Comparison of ENCODE assay signal across 11 cellular contexts in genomic region chr1:26127235-26128163, GRCh38. TPM values are rescaled to one million over a fixed set of nuclear protein-coding genes. Genes with fewer than 3 reads are reported as not detected.
A peak's percentile ranks its signal among the peaks of the same experiment; 100 is the strongest.
DNase-seq lines count a peak whose midpoint lies in the region; ATAC-seq, FAIRE-seq and TF ChIP-seq lines count a peak whose summit lies in the region.
"Had no signal": no experiment of that assay in that cellular context is flagged by ENCODE, and none has a peak within 500 bp of the region (broad histone marks: within the 10 kb centered on the region; RNA-seq: fewer than 3 reads in every experiment).

No MANE protein-coding gene starts in this region.

- dilution Hi-C loops in keratinocyte (cut with MboI; ENCODE audit: extremely low pct_ligation_motif_present, low sequenced_read_pairs), result no loop called here

- H3K27me3 Mint-ChIP-seq in activated naive CD4-positive, alpha-beta T cell treated with anti-CD3 and anti-CD28 coated beads for 36 hours (ENCODE audit: low read depth), result no peaks in the 10 kb centered on the region
- peaks cover 2% of the 10 kb centered on the region for H3K27me3 Mint-ChIP-seq in activated CD8-positive, alpha-beta T cell treated with anti-CD3 and anti-CD28 coated beads for 36 hours

- H3K4me1 ChIP-seq in keratinocyte (ENCODE audit: control insufficient read depth, extremely low read depth, insufficient read depth, low read length), result peaks cover 36% of the 10 kb centered on the region
- peaks cover 43 to 74% of the 10 kb centered on the region in 2 donors for H3K4me1 ChIP-seq in thyroid gland

- no peak for ATAC-seq in activated CD8-positive, alpha-beta T cell treated with anti-CD3 and anti-CD28 coated beads for 36 hours

- in situ Hi-C loops in G401 (cut with HindIII; ENCODE audit: low sequenced_read_pairs) (no loop called here), brain microvascular endothelial cell (cut with HindIII; ENCODE audit: low pct_ligation_motif_present, low sequenced_read_pairs) (no loop called here)

- 77 to 80% methylated on average over 13 of the region's 13 CpGs for WGBS in thyroid gland, 2 donors

- no peaks in the 10 kb centered on the region for H3K9me3 ChIP-seq in keratinocyte (ENCODE audit: control insufficient read depth, low read depth, low read length)
- H3K9me3 ChIP-seq in thyroid gland, result no peaks in the 10 kb centered on the region

- H3K9me3 Mint-ChIP-seq in activated naive CD4-positive, alpha-beta T cell treated with anti-CD3 and anti-CD28 coated beads for 36 hours, result no peaks in the 10 kb centered on the region
- H3K9me3 Mint-ChIP-seq in activated CD8-positive, alpha-beta T cell treated with anti-CD3 and anti-CD28 coated beads for 36 hours, result no peaks in the 10 kb centered on the region

- peaks cover 60% of the 10 kb centered on the region for H3K4me1 Mint-ChIP-seq in activated naive CD4-positive, alpha-beta T cell treated with anti-CD3 and anti-CD28 coated beads for 36 hours (ENCODE audit: low read depth)
- H3K4me1 Mint-ChIP-seq in activated CD8-positive, alpha-beta T cell treated with anti-CD3 and anti-CD28 coated beads for 36 hours (ENCODE audit: low read depth), result peaks cover 45% of the 10 kb centered on the region

- H3K27ac Mint-ChIP-seq in activated naive CD4-positive, alpha-beta T cell treated with anti-CD3 and anti-CD28 coated beads for 36 hours, result peak overlapping the region; percentile 95
- peak overlapping the region; percentile 91 for H3K27ac Mint-ChIP-seq in activated CD8-positive, alpha-beta T cell treated with anti-CD3 and anti-CD28 coated beads for 36 hours

- H3K27me3 ChIP-seq in keratinocyte (ENCODE audit: control insufficient read depth, extremely low read depth, insufficient read depth, low read length) (no peaks in the 10 kb centered on the region), thyroid gland (no peaks in the 10 kb centered on the region), brain microvascular endothelial cell (replicated peaks) (no peaks in the 10 kb centered on the region)

- POLR2A ChIA-PET in activated CD8-positive, alpha-beta T cell treated with anti-CD3 and anti-CD28 coated beads for 36 hours (lab: Charles Lee), result interaction anchor here (0.6 to 2.7 kb wide), 9 partner anchors 11 to 1924 kb away, joined by 3 to 23 read pairs (median 4); partner anchors contain the start of gene PDIK1L

- H3K79me2 ChIP-seq in keratinocyte (ENCODE audit: control insufficient read depth, insufficient read depth, low read length), result no peaks in the 10 kb centered on the region

- H2AFZ ChIP-seq in keratinocyte (ENCODE audit: control insufficient read depth, low read length), result peak overlapping the region; percentile 59

- H3K9ac ChIP-seq in keratinocyte (ENCODE audit: control insufficient read depth, extremely low read depth, insufficient read depth, low read length), result peak overlapping the region; percentile 55

- H4K20me1 ChIP-seq in keratinocyte (ENCODE audit: control insufficient read depth, extremely low read depth, insufficient read depth, low read length), result no peaks in the 10 kb centered on the region

- peak overlapping the region; percentile 67 for H3K4me3 Mint-ChIP-seq in activated naive CD4-positive, alpha-beta T cell treated with anti-CD3 and anti-CD28 coated beads for 36 hours
- peak overlapping the region; percentile 71 for H3K4me3 Mint-ChIP-seq in activated CD8-positive, alpha-beta T cell treated with anti-CD3 and anti-CD28 coated beads for 36 hours

- FAIRE-seq in keratinocyte (lab: Jason Lieb, UNC), result peak; percentile 75

- peak overlapping the region; percentile 49 for H3K4me2 ChIP-seq in keratinocyte (ENCODE audit: control insufficient read depth, extremely low read depth, insufficient read depth, low read depth, low read length)

- H3K4me3 ChIP-seq in keratinocyte (ENCODE audit: control insufficient read depth in 2 of 3, extremely low read depth in 1 of 3, insufficient read depth in 2 of 3, low read depth in 1 of 3, low read length in 3 of 3), result peak overlapping the region in 2 of 3 experiments; percentile 36 to 47
- no peak overlapping the region for H3K4me3 ChIP-seq in thyroid gland (replicated peaks in 1 of 3)
- H3K4me3 ChIP-seq in brain microvascular endothelial cell (ENCODE audit: low read depth, low read length), result no peak overlapping the region

- TF ChIP-seq CTCF in activated CD8-positive, alpha-beta T cell treated with anti-CD3 and anti-CD28 coated beads for 36 hours (IDR thresholded peaks at IDR 0.05), result no peak
- TF ChIP-seq CTCF in keratinocyte (optimal IDR thresholded peaks at IDR 0.05 in 1 of 3, IDR thresholded peaks at IDR 0.05 in 1 of 3, conservative IDR thresholded peaks at IDR 0.05 in 1 of 3; ENCODE audit: extremely low read depth in 1 of 3, insufficient read depth in 2 of 3, low read length in 3 of 3) (no peak), thyroid gland (IDR thresholded peaks at IDR 0.05) (no peak), brain microvascular endothelial cell (IDR thresholded peaks at IDR 0.05; ENCODE audit: low read depth, low read length, missing control alignments) (no peak)

- intact Hi-C loops in activated naive CD4-positive, alpha-beta T cell treated with anti-CD3 and anti-CD28 coated beads for 36 hours (cut with micrococcal nuclease), result loop anchor here (2.0 to 10.0 kb wide), 6 partner anchors 17 to 893 kb away; partner anchors contain the start of genes HMGN2, SH3BGRL3, SYF2 and UBXN11
- intact Hi-C loops in activated CD8-positive, alpha-beta T cell treated with anti-CD3 and anti-CD28 coated beads for 36 hours (cut with micrococcal nuclease), result no loop called here
- intact Hi-C loops in thyroid gland (cut with DNase I), result no loop called here

- no peak for TF ChIP-seq POLR2A in thyroid gland (IDR thresholded peaks at IDR 0.05)

- CTCF ChIA-PET in activated naive CD4-positive, alpha-beta T cell treated with anti-CD3 and anti-CD28 coated beads for 36 hours (lab: Charles Lee), result interaction anchor here (1.0 to 5.2 kb wide), 7 partner anchors 12 to 290 kb away, joined by 3 to 51 read pairs (median 6); partner anchors contain the start of genes CEP85 and PDIK1L
- CTCF ChIA-PET in activated CD8-positive, alpha-beta T cell treated with anti-CD3 and anti-CD28 coated beads for 36 hours (lab: Charles Lee), result interaction anchor here (1.0 to 13.9 kb wide), 7 partner anchors 12 to 107 kb away, joined by 3 to 164 read pairs (median 4); partner anchors contain the start of gene CEP85

- H3K27ac ChIP-seq in keratinocyte (ENCODE audit: control insufficient read depth, insufficient read depth, low read length) (peak overlapping the region; percentile 77), thyroid gland (peak overlapping the region; percentile 69 to 76 (median 70)), brain microvascular endothelial cell (no peak overlapping the region)

- H3K9me1 ChIP-seq in keratinocyte (ENCODE audit: control insufficient read depth, extremely low read depth, insufficient read depth, low read length), result no peaks in the 10 kb centered on the region

- no peaks in the 10 kb centered on the region for H3K36me3 Mint-ChIP-seq in activated naive CD4-positive, alpha-beta T cell treated with anti-CD3 and anti-CD28 coated beads for 36 hours (ENCODE audit: low read depth)
- peaks cover 7% of the 10 kb centered on the region for H3K36me3 Mint-ChIP-seq in activated CD8-positive, alpha-beta T cell treated with anti-CD3 and anti-CD28 coated beads for 36 hours (ENCODE audit: low read depth)

- peak; percentile 70 for DNase-seq in activated naive CD4-positive, alpha-beta T cell treated with anti-CD3 and anti-CD28 coated beads for 36 hours
- DNase-seq in activated naive CD4-positive, alpha-beta T cell (lab: John Stamatoyannopoulos, UW), result no peak
- no peak for DNase-seq in activated CD8-positive, alpha-beta T cell treated with anti-CD3 and anti-CD28 coated beads for 36 hours
- DNase-seq in keratinocyte (ENCODE audit: low read depth, low spot score) (no peak), thyroid gland (no peak), LoVo (ENCODE audit: low spot score) (no peak), G401 (ENCODE audit: low spot score) (no peak), brain microvascular endothelial cell (no peak)
- DNase-seq: activated CD8-positive, alpha-beta memory T cell treated with anti-CD3 and anti-CD28 coated beads, Interleukin-2, amount 50 U/mL, for 48 hours had no signal

- H3K36me3 ChIP-seq in keratinocyte (ENCODE audit: control insufficient read depth in 2 of 2, extremely low read depth in 1 of 2, insufficient read depth in 2 of 2, low read length in 2 of 2), result no peaks in the 10 kb centered on the region
- H3K36me3 ChIP-seq in thyroid gland, result no peaks in the 10 kb centered on the region
- H3K36me3 ChIP-seq in brain microvascular endothelial cell (replicated peaks), result no peaks in the 10 kb centered on the region

RNA-seq across cellular contexts. Expression of gene PDIK1L, which starts 15.9 kb away (rescaled TPM):
- total RNA-seq in activated naive CD4-positive, alpha-beta T cell treated with anti-CD3 and anti-CD28 coated beads for 36 hours, result 10 to 100 TPM; 20.5 to 21.4 TPM
- total RNA-seq in activated CD8-positive, alpha-beta T cell treated with anti-CD3 and anti-CD28 coated beads for 36 hours, result 10 to 100 TPM; 11.7 to 13.4 TPM
- 1.1 to 2.8 TPM (median 1.6 TPM) in 3 replicates for polyA plus RNA-seq in keratinocyte
- polyA plus RNA-seq in keratinocyte (2011; ENCODE audit: low read depth), result 0.67 TPM
- polyA plus RNA-seq in keratinocyte (2011; cell fraction: cytosol; rRNA removed), result 0.84 and 1.6 TPM in 2 replicates
- polyA plus RNA-seq in keratinocyte (2011; cell fraction: nucleus; rRNA removed), result 1.3 and 2.1 TPM in 2 replicates
- polyA plus RNA-seq in keratinocyte (2012; ENCODE audit: low replicate concordance), result 1.8 and 2.7 TPM in 2 replicates
- polyA minus RNA-seq in keratinocyte, result 1.5 to 3.4 TPM (median 1.7 TPM) in 3 replicates
- 1.3 TPM for polyA minus RNA-seq in keratinocyte (2011; cell fraction: cytosol; rRNA and poly(A)+ RNA removed)
- polyA minus RNA-seq in keratinocyte (2011; cell fraction: nucleus; rRNA and poly(A)+ RNA removed), result 1.1 and 2.3 TPM in 2 replicates
- total RNA-seq in thyroid gland, result 10 to 100 TPM; 24.2 to 39.0 (median 25.5) TPM
- 5.4 and 7.1 TPM in 2 replicates for total RNA-seq in G401 (2014; rRNA removed; shearing (Covaris generic))

RNA-seq across cellular contexts. Expression of gene FAM110D, which starts 31.4 kb away (rescaled TPM):
- under 1 TPM in 1 of 2 experiments, not detected in 1; 0.07 TPM for total RNA-seq in activated naive CD4-positive, alpha-beta T cell treated with anti-CD3 and anti-CD28 coated beads for 36 hours
- total RNA-seq in activated CD8-positive, alpha-beta T cell treated with anti-CD3 and anti-CD28 coated beads for 36 hours, result not detected
- polyA plus RNA-seq in keratinocyte, result not detected in 3 replicates
- not detected for polyA plus RNA-seq in keratinocyte (2011; ENCODE audit: low read depth)
- polyA plus RNA-seq in keratinocyte (2011; cell fraction: cytosol; rRNA removed), result not detected in 2 replicates
- not detected in 2 replicates for polyA plus RNA-seq in keratinocyte (2011; cell fraction: nucleus; rRNA removed)
- not detected in 2 replicates for polyA plus RNA-seq in keratinocyte (2012; ENCODE audit: low replicate concordance)
- not detected in 3 replicates for polyA minus RNA-seq in keratinocyte
- not detected for polyA minus RNA-seq in keratinocyte (2011; cell fraction: cytosol; rRNA and poly(A)+ RNA removed)
- not detected in 2 replicates for polyA minus RNA-seq in keratinocyte (2011; cell fraction: nucleus; rRNA and poly(A)+ RNA removed)
- 10 to 100 TPM in 1 of 4 donors, 1 to 10 TPM in 3; 3.5 to 15.6 (median 6.8) TPM for total RNA-seq in thyroid gland
- 3.5 and 5.1 TPM in 2 replicates for total RNA-seq in G401 (2014; rRNA removed; shearing (Covaris generic))
- total RNA-seq: fibroblast of lung, myocyte had no signal
- polyA plus RNA-seq: fibroblast of lung had no signal

RNA-seq across cellular contexts. Expression of gene C1orf232, which starts 41.3 kb away (rescaled TPM):
- total RNA-seq in activated naive CD4-positive, alpha-beta T cell treated with anti-CD3 and anti-CD28 coated beads for 36 hours, result not detected
- total RNA-seq in activated CD8-positive, alpha-beta T cell treated with anti-CD3 and anti-CD28 coated beads for 36 hours, result not detected
- not detected in 3 replicates for polyA plus RNA-seq in keratinocyte
- polyA plus RNA-seq in keratinocyte (2011; ENCODE audit: low read depth), result not detected
- not detected in 2 replicates for polyA plus RNA-seq in keratinocyte (2011; cell fraction: cytosol; rRNA removed)
- not detected in 2 replicates for polyA plus RNA-seq in keratinocyte (2011; cell fraction: nucleus; rRNA removed)
- polyA plus RNA-seq in keratinocyte (2012; ENCODE audit: low replicate concordance), result not detected in 2 replicates
- not detected in 3 replicates for polyA minus RNA-seq in keratinocyte
- polyA minus RNA-seq in keratinocyte (2011; cell fraction: cytosol; rRNA and poly(A)+ RNA removed), result not detected
- not detected in 2 replicates for polyA minus RNA-seq in keratinocyte (2011; cell fraction: nucleus; rRNA and poly(A)+ RNA removed)
- total RNA-seq in thyroid gland, result not detected
- not detected in 2 replicates for total RNA-seq in G401 (2014; rRNA removed; shearing (Covaris generic))
- total RNA-seq: fibroblast of lung, myocyte had no signal
- polyA plus RNA-seq: fibroblast of lung had no signal

RNA-seq across cellular contexts. Expression of gene ZNF593, which starts 42.2 kb away (rescaled TPM):
- total RNA-seq in activated naive CD4-positive, alpha-beta T cell treated with anti-CD3 and anti-CD28 coated beads for 36 hours, result 10 to 100 TPM; 24.0 to 26.8 TPM
- 10 to 100 TPM; 40.9 to 41.1 TPM for total RNA-seq in activated CD8-positive, alpha-beta T cell treated with anti-CD3 and anti-CD28 coated beads for 36 hours
- polyA plus RNA-seq in keratinocyte, result 26.0 to 45.2 TPM (median 28.1 TPM) in 3 replicates
- 18.9 TPM for polyA plus RNA-seq in keratinocyte (2011; ENCODE audit: low read depth)
- 19.4 and 62.7 TPM in 2 replicates for polyA plus RNA-seq in keratinocyte (2011; cell fraction: cytosol; rRNA removed)
- 15.8 and 20.9 TPM in 2 replicates for polyA plus RNA-seq in keratinocyte (2011; cell fraction: nucleus; rRNA removed)
- 34.1 and 57.9 TPM in 2 replicates for polyA plus RNA-seq in keratinocyte (2012; ENCODE audit: low replicate concordance)
- 4.8 to 9.7 TPM (median 6.7 TPM) in 3 replicates for polyA minus RNA-seq in keratinocyte
- polyA minus RNA-seq in keratinocyte (2011; cell fraction: cytosol; rRNA and poly(A)+ RNA removed), result 38.4 TPM
- polyA minus RNA-seq in keratinocyte (2011; cell fraction: nucleus; rRNA and poly(A)+ RNA removed), result 7.1 and 7.9 TPM in 2 replicates
- total RNA-seq in thyroid gland, result 10 to 100 TPM; 18.3 to 65.8 (median 27.3) TPM
- total RNA-seq in G401 (2014; rRNA removed; shearing (Covaris generic)), result 46.4 and 97.1 TPM in 2 replicates

RNA-seq across cellular contexts. Expression of gene ZNF593OS, which starts 44.1 kb away (rescaled TPM):
- not detected for total RNA-seq in activated naive CD4-positive, alpha-beta T cell treated with anti-CD3 and anti-CD28 coated beads for 36 hours
- total RNA-seq in activated CD8-positive, alpha-beta T cell treated with anti-CD3 and anti-CD28 coated beads for 36 hours, result not detected
- 0.15 TPM in 1 of 3 replicates, not detected in the others for polyA plus RNA-seq in keratinocyte
- not detected for polyA plus RNA-seq in keratinocyte (2011; ENCODE audit: low read depth)
- not detected in 2 replicates for polyA plus RNA-seq in keratinocyte (2011; cell fraction: cytosol; rRNA removed)
- not detected in 2 replicates for polyA plus RNA-seq in keratinocyte (2011; cell fraction: nucleus; rRNA removed)
- 0.42 and 0.52 TPM in 2 replicates for polyA plus RNA-seq in keratinocyte (2012; ENCODE audit: low replicate concordance)
- polyA minus RNA-seq in keratinocyte, result not detected in 3 replicates
- not detected for polyA minus RNA-seq in keratinocyte (2011; cell fraction: cytosol; rRNA and poly(A)+ RNA removed)
- polyA minus RNA-seq in keratinocyte (2011; cell fraction: nucleus; rRNA and poly(A)+ RNA removed), result not detected in 2 replicates
- total RNA-seq in thyroid gland, result under 1 TPM in 1 of 4 donors, not detected in 3; 0.33 TPM
- total RNA-seq in G401 (2014; rRNA removed; shearing (Covaris generic)), result not detected in 2 replicates
- total RNA-seq: fibroblast of lung, myocyte had no signal
- polyA plus RNA-seq: fibroblast of lung had no signal

Comparison
In these comparisons a context has a peak if more than half of its experiments do, and no peak if none do; other contexts are left out.
1. H3K4me3 ChIP-seq: peak in keratinocyte (2 of 3); none in thyroid gland (0 of 3) and brain microvascular endothelial cell (single experiment).